In genomic region chr3:122416966-122417365, GRCh38 we compare ENCODE assay signal across 1 cellular context.
TF ChIP-seq lines count a peak whose summit lies in the region.

No MANE protein-coding gene starts in this region.

TF ChIP-seq in GM12878, 131 proteins besides CTCF, POLR2A, EP300 and RAD21:
- TF ChIP-seq RFX5 (IDR thresholded peaks at IDR 0.05; ENCODE audit: low read depth, low read length) (no peak), MLLT1 (IDR thresholded peaks at IDR 0.05) (peak; percentile 70)
